10 cellular contexts compared by ENCODE assay signal in genomic region chr7:8389898-8390642, GRCh38. TPM values are rescaled to one million over a fixed set of nuclear protein-coding genes. Genes with fewer than 3 reads are reported as not detected.
A peak's percentile ranks its signal among the peaks of the same experiment; 100 is the strongest.
DNase-seq lines count a peak whose midpoint lies in the region; ATAC-seq and FAIRE-seq lines count a peak whose summit lies in the region.
"Had no signal": no experiment of that assay in that cellular context is flagged by ENCODE, and none has a peak within 500 bp of the region (broad histone marks: within the 10 kb centered on the region; RNA-seq: fewer than 3 reads in every experiment).

No MANE protein-coding gene starts in this region.

- DNase-seq in Right ventricle myocardium superior (peak; percentile 48), cardiac septum (ENCODE audit: low spot score) (no peak), SK-N-DZ (ENCODE audit: low spot score) (peak; percentile 57), urothelium cell line (ENCODE audit: low spot score) (peak; percentile 43), activated T-cell treated with anti-CD3 and anti-CD28 coated beads for 4 hours (no peak)
- DNase-seq in activated effector memory CD4-positive, alpha-beta T cell treated with anti-CD3 and anti-CD28 coated beads, Interleukin-2, amount 50 U/mL, for 16 hours = no peak
- no peak for DNase-seq in activated CD8-positive, alpha-beta memory T cell treated with anti-CD3 and anti-CD28 coated beads for 24 hours
- DNase-seq: T-helper 17 cell had no signal

- H3K36me3 ChIP-seq in iPS-18a (ENCODE audit: control insufficient read depth, low read depth, low read length) = no peaks in the 10 kb centered on the region

- ATAC-seq in Right ventricle myocardium superior (ENCODE audit: poor library complexity) = peak; percentile 71
- ATAC-seq: T-helper 17 cell had no signal

- intact Hi-C loops in Right ventricle myocardium superior (cut with DNase I) (no loop called here), cardiac septum (cut with DNase I) (no loop called here)

- no peaks in the 10 kb centered on the region for H3K9me3 ChIP-seq in iPS-18a (ENCODE audit: control insufficient read depth, low read depth, low read length)

- FAIRE-seq in urothelium cell line (lab: Jason Lieb, UNC) = peak; percentile 71

- no peak overlapping the region for H3K9ac ChIP-seq in iPS-18a (ENCODE audit: low read length)

- no peaks in the 10 kb centered on the region for H3K27me3 ChIP-seq in iPS-18a (ENCODE audit: control insufficient read depth, insufficient read depth, low read length)

- no peak overlapping the region for H3K27ac ChIP-seq in iPS-18a (ENCODE audit: low read length)

- peaks cover 25% of the 10 kb centered on the region for H3K4me1 ChIP-seq in iPS-18a (ENCODE audit: control insufficient read depth, low read depth, low read length)

- peak overlapping the region; percentile 56 for H3K4me3 ChIP-seq in iPS-18a (ENCODE audit: low read length)

RNA-seq across cellular contexts. Expression of gene NXPH1, which starts 43.3 kb away (rescaled TPM):
- not detected for total RNA-seq in Right ventricle myocardium superior
- total RNA-seq in cardiac septum = not detected
- polyA plus RNA-seq in SK-N-DZ (2014; cell fraction: cytosol; rRNA removed) = 10.4 and 15.8 TPM in 2 replicates
- 6.5 and 7.9 TPM in 2 replicates for polyA plus RNA-seq in SK-N-DZ (2014; cell fraction: nucleus; rRNA removed)
- total RNA-seq: T-helper 17 cell had no signal
- polyA plus RNA-seq: BJ had no signal

Comparison
In these comparisons a context has a peak if more than half of its experiments do, and no peak if none do; other contexts are left out.
1. DNase-seq: peak in Right ventricle myocardium superior (single experiment), SK-N-DZ (single experiment) and urothelium cell line (single experiment); none in cardiac septum (single experiment), activated effector memory CD4-positive, alpha-beta T cell treated with anti-CD3 and anti-CD28 coated beads, Interleukin-2, amount 50 U/mL, for 16 hours (single experiment), activated T-cell treated with anti-CD3 and anti-CD28 coated beads for 4 hours (single experiment) and activated CD8-positive, alpha-beta memory T cell treated with anti-CD3 and anti-CD28 coated beads for 24 hours (single experiment).